In the genomic region with DNA sequence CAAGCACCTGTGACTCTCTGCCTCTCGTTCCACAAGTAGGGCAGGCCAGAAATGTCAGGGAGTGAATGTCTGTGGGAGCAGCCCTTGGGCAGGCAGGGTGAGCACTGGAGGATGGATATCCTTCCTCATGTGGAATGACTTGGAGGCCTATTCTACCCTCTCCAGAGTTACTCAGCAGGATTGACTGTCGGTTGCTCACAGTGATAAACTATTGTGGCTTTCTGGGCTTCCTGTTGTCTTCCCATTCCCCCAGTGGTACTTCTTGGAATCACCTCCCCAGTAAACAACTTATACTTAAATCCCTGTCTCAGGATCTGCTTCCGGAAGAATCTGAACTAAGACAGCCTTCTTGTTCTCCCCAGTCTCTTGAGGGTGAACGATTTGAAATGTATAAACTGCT, we compare ENCODE assay signal across 16 cellular contexts.
"Had no signal": no experiment of that assay in that cellular context is flagged by ENCODE, and none has a peak within 500 bp of the region (broad histone marks: within the 10 kb centered on the region; RNA-seq: fewer than 3 reads in every experiment).

No MANE protein-coding gene starts in this region.

- H3K36me3 ChIP-seq: neural progenitor cell, ovary, upper lobe of left lung had no signal

- ATAC-seq: stimulated activated naive CD8-positive, alpha-beta T cell treated with anti-CD3 and anti-CD28 coated beads, Interleukin-15, Interleukin-2, amounts not matched to agents 100 U/mL and 50 U/mL, for 24 hours had no signal

- H2AFZ ChIP-seq: neural progenitor cell had no signal

- H3K9ac ChIP-seq: neural progenitor cell had no signal

- H3K27ac ChIP-seq: epithelial cell of prostate, neural progenitor cell, ovary, upper lobe of left lung had no signal

- H3K27me3 ChIP-seq: neural progenitor cell, ovary, upper lobe of left lung had no signal

- DNase-seq: activated B cell treated with CpG ODN at 0.5 μM for 24 hours; activated CD4-positive, alpha-beta T cell treated with anti-CD3 and anti-CD28 coated beads, Interleukin-2, amount 10 ng/mL, durations not matched to agents 24 days and 14 days; activated naive CD4-positive, alpha-beta T cell treated with anti-CD3 and anti-CD28 coated beads for 36 hours; central memory CD4-positive, alpha-beta T cell; cortex of kidney; effector memory CD4-positive, alpha-beta T cell; hippocampal formation; kidney glomerular epithelial cell; ovary; stimulated activated CD4-positive, alpha-beta T cell treated with anti-CD3 and anti-CD28 coated beads, Interleukin-12 subunit alpha, Interleukin-12 subunit beta, amount 100 ng/mL, for 4 hours; stimulated activated CD4-positive, alpha-beta T cell treated with anti-CD3 and anti-CD28 coated beads, Interleukin-2, amount 100 ng/mL, for 48 hours; stimulated activated naive CD8-positive, alpha-beta T cell treated with anti-CD3 and anti-CD28 coated beads, Interleukin-15, Interleukin-2, amounts not matched to agents 100 U/mL and 50 U/mL, for 24 hours; T-helper 9 cell; upper lobe of left lung had no signal

- H3K4me1 ChIP-seq: neural progenitor cell, upper lobe of left lung had no signal

- H3K4me3 ChIP-seq: neural progenitor cell, ovary, upper lobe of left lung had no signal

- H3K9me3 ChIP-seq: ovary, upper lobe of left lung had no signal

- H3K4me2 ChIP-seq: neural progenitor cell had no signal
